11 cellular contexts compared by ENCODE assay signal in the genomic region with DNA sequence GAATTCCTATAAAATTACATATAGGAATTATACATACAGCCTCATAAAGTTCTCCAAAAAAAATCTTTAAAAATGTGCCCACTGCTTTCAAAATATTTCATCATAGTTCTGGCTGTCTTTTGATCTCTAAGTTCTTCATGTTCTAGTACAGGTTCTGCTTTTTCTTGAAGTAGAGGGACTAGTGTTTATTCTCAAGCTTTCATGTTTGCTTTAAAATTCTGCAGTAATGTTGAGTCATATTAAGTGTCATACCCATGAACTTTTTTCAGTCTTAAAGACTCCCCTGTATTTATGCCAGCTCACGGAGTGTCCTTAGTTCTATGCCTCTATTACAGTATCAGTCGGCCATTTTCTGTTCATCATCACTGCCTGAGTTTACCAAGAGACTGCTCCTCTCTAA. TPM values are rescaled to one million over a fixed set of nuclear protein-coding genes. Genes with fewer than 3 reads are reported as not detected.
DNase-seq lines count a peak whose midpoint lies in the region; ATAC-seq and TF ChIP-seq lines count a peak whose summit lies in the region.
"Had no signal": no experiment of that assay in that cellular context is flagged by ENCODE, and none has a peak within 500 bp of the region (broad histone marks: within the 10 kb centered on the region; RNA-seq: fewer than 3 reads in every experiment).

No MANE protein-coding gene starts in this region.

- H3K4me1 ChIP-seq in IMR-90 (ENCODE audit: control insufficient read depth, insufficient read depth, low read length) = peaks cover 8% of the 10 kb centered on the region
- peaks cover 4% of the 10 kb centered on the region for H3K4me1 ChIP-seq in stomach smooth muscle (ENCODE audit: control insufficient read depth, insufficient read depth, low read length)
- no peaks in the 10 kb centered on the region for H3K4me1 ChIP-seq in mesendoderm (ENCODE audit: control insufficient read depth, low read depth, low read length)

- WGBS in IMR-90 (ENCODE audit: extremely low coverage in 2 of 2, insufficient read length in 1 of 2), 2 experiments = no CpG with 5 or more reads among the region's 2 CpGs
- no CpG with 5 or more reads among the region's 2 CpGs for WGBS in mesendoderm (ENCODE audit: extremely low coverage, insufficient coverage, low lambda C conversion rate)

- H3K79me2 ChIP-seq in mesendoderm (ENCODE audit: control insufficient read depth, insufficient read depth, low read length) = no peaks in the 10 kb centered on the region

- H2AK5ac ChIP-seq in IMR-90 (ENCODE audit: low read depth, low read length) = no peak overlapping the region
- H2AK5ac ChIP-seq in mesendoderm (ENCODE audit: low read length) = no peak overlapping the region

- CTCF ChIA-PET in IMR-90 (lab: Yijun Ruan, JAX) = no interaction called here

- TF ChIP-seq CTCF in IMR-90 (conservative IDR thresholded peaks at IDR 0.05; ENCODE audit: low read depth, low read length) (no peak), foreskin fibroblast (IDR thresholded peaks at IDR 0.05; ENCODE audit: low read depth, low read length) (no peak), GM13977 (IDR thresholded peaks at IDR 0.05; ENCODE audit: extremely low read depth, insufficient read depth, missing control alignments) (no peak)

- no peak overlapping the region for H2AFZ ChIP-seq in IMR-90 (replicated peaks; ENCODE audit: low read length, poor library complexity)

- H3K36me3 ChIP-seq in IMR-90 (ENCODE audit: control insufficient read depth, insufficient read depth, low read length) = peaks cover 7% of the 10 kb centered on the region; the same call in 1 of the 2 replicates
- H3K36me3 ChIP-seq in stomach smooth muscle (ENCODE audit: control insufficient read depth in 2 of 2, insufficient read depth in 2 of 2, low read length in 2 of 2) = peaks cover 10 to 16% of the 10 kb centered on the region in 2 donors
- no peaks in the 10 kb centered on the region for H3K36me3 ChIP-seq in mesendoderm (ENCODE audit: control insufficient read depth, insufficient read depth, low read length)

- H3K56ac ChIP-seq in IMR-90 (ENCODE audit: extremely low read depth, insufficient read depth, low read length) (no peak overlapping the region), mesendoderm (ENCODE audit: low read length) (no peak overlapping the region)

- in situ Hi-C loops in IMR-90 (cut with MboI; ENCODE audit: low sequenced_read_pairs) (no loop called here), GM13977 (cut with MboI; ENCODE audit: low pct_unique_long_range_greater_than_20kb, low sequenced_read_pairs, unreplicated experiment) (loop anchor here (10.0 kb wide), 1 partner anchor 70 kb away; no protein-coding TSS in a partner anchor)

- TF ChIP-seq RAD21 in IMR-90 (IDR thresholded peaks at IDR 0.05; ENCODE audit: low read length) = no peak

- H3K9me3 ChIP-seq in IMR-90 (ENCODE audit: control insufficient read depth, insufficient read depth, low read length) (no peaks in the 10 kb centered on the region), stomach smooth muscle (ENCODE audit: control insufficient read depth in 2 of 2, low read length in 2 of 2) (no peaks in the 10 kb centered on the region)

- H3K18ac ChIP-seq in IMR-90 (ENCODE audit: low read depth, low read length) (no peak overlapping the region), mesendoderm (ENCODE audit: low read length) (no peak overlapping the region)

- H4K91ac ChIP-seq in IMR-90 (ENCODE audit: insufficient read depth, low read depth, low read length) = no peak overlapping the region

- no peak overlapping the region for H3K14ac ChIP-seq in IMR-90 (replicated peaks; ENCODE audit: low read depth, low read length)

- H4K20me1 ChIP-seq in IMR-90 (ENCODE audit: insufficient read depth, low read length) = no peaks in the 10 kb centered on the region

- intact Hi-C loops in IMR-90 (cut with micrococcal nuclease) = no loop called here

- H2BK15ac ChIP-seq in IMR-90 (ENCODE audit: low read depth, low read length) (no peak overlapping the region), mesendoderm (replicated peaks; ENCODE audit: low read depth) (no peak overlapping the region)

- H3K79me1 ChIP-seq in IMR-90 (ENCODE audit: low read depth in 1 of 2, low read length in 2 of 2) (no peaks in the 10 kb centered on the region), mesendoderm (ENCODE audit: low read length) (no peaks in the 10 kb centered on the region)

- H3K4me3 ChIP-seq in IMR-90 (ENCODE audit: insufficient read depth, low read depth, low read length) (no peak overlapping the region), foreskin fibroblast (ENCODE audit: low read depth in 1 of 2, low read length in 2 of 2) (no peak overlapping the region), stomach smooth muscle (ENCODE audit: low read length in 2 of 2) (no peak overlapping the region), mesendoderm (ENCODE audit: low read length) (no peak overlapping the region)

- no peak overlapping the region for H2BK120ac ChIP-seq in IMR-90 (ENCODE audit: low read depth, low read length)
- H2BK120ac ChIP-seq in mesendoderm (ENCODE audit: low read depth, low read length) = no peak overlapping the region

- H2BK5ac ChIP-seq in IMR-90 (ENCODE audit: low read depth, low read length, poor library complexity, severe bottlenecking) (no peak overlapping the region), mesendoderm (ENCODE audit: low read length) (no peak overlapping the region)

- dilution Hi-C loops in IMR-90 (cut with HindIII; ENCODE audit: low sequenced_read_pairs, unreplicated experiment) = no loop called here

- DNase-seq in IMR-90 = peak; percentile 78
- DNase-seq in SKM-1 treated with dmso at 0.1 percent for 144 hours (lab: John Stamatoyannopoulos, UW; ENCODE audit: unreplicated experiment) = peak; percentile 50
- DNase-seq in foreskin fibroblast = peak; percentile 34 to 59
- no peak for DNase-seq in anterior cingulate cortex (lab: John Stamatoyannopoulos, UW)
- DNase-seq in NCI-H2227 treated with DMSO at 0.1 percent for 48 hours (lab: John Stamatoyannopoulos, UW) = no peak
- no peak for DNase-seq in GM13977 (ENCODE audit: low spot score)
- no peak for DNase-seq in mesendoderm
- DNase-seq: activated CD4-positive, alpha-beta memory T cell treated with anti-CD3 and anti-CD28 coated beads for 36 hours; H9; NCI-H187 had no signal

- H4K8ac ChIP-seq in IMR-90 (ENCODE audit: low read depth in 2 of 2, low read length in 2 of 2) (no peak overlapping the region), mesendoderm (ENCODE audit: low read depth, low read length) (no peak overlapping the region)

- H3K4me2 ChIP-seq in IMR-90 (ENCODE audit: low read depth, low read length) = no peak overlapping the region
- H3K4me2 ChIP-seq in mesendoderm (ENCODE audit: low read length) = no peak overlapping the region

- peaks cover 3% of the 10 kb centered on the region for H3K9me1 ChIP-seq in IMR-90 (ENCODE audit: insufficient read depth, low read length)

- H2AK9ac ChIP-seq in IMR-90 (replicated peaks; ENCODE audit: low read depth, low read length, poor library complexity) = no peak overlapping the region

- H3K23ac ChIP-seq in IMR-90 (ENCODE audit: low read depth, low read length) = no peak overlapping the region
- H3K23ac ChIP-seq in mesendoderm (ENCODE audit: low read length) = no peak overlapping the region

- H3K9ac ChIP-seq in IMR-90 (ENCODE audit: low read depth, low read length) (no peak overlapping the region), stomach smooth muscle (ENCODE audit: low read length in 2 of 2) (no peak overlapping the region), mesendoderm (ENCODE audit: low read length) (no peak overlapping the region)

- H3K27ac ChIP-seq in IMR-90 (ENCODE audit: insufficient read depth, low read length) (no peak overlapping the region), stomach smooth muscle (ENCODE audit: low read length) (peak overlapping the region; percentile 26), mesendoderm (ENCODE audit: low read depth, low read length) (no peak overlapping the region)

- H4K5ac ChIP-seq in IMR-90 (ENCODE audit: low read depth, low read length) (no peak overlapping the region), mesendoderm (ENCODE audit: low read length) (no peak overlapping the region)

- POLR2A ChIA-PET in IMR-90 (lab: Charles Lee; ENCODE audit: unreplicated experiment) = no interaction called here

- no peak for TF ChIP-seq POLR2A in IMR-90 (IDR thresholded peaks at IDR 0.05; ENCODE audit: low read depth, low read length)

- H3K4ac ChIP-seq in IMR-90 (ENCODE audit: low read depth, low read length) (no peak overlapping the region), mesendoderm (ENCODE audit: low read depth, low read length) (no peak overlapping the region)

- BruUV-seq in IMR-90 (replicated peaks; lab: Mats Ljungman, UMichigan) = no TSS peak

- H3K27me3 ChIP-seq in IMR-90 (ENCODE audit: control insufficient read depth, insufficient read depth, low read length) = no peaks in the 10 kb centered on the region
- H3K27me3 ChIP-seq in stomach smooth muscle (ENCODE audit: control insufficient read depth in 1 of 2, insufficient read depth in 2 of 2, low read length in 2 of 2) = no peaks in the 10 kb centered on the region
- no peaks in the 10 kb centered on the region for H3K27me3 ChIP-seq in mesendoderm (ENCODE audit: insufficient read depth, low read length, poor library complexity)

- ATAC-seq in IMR-90 (ENCODE audit: low read depth) = peak; percentile 76

- no peak overlapping the region for H2BK20ac ChIP-seq in IMR-90 (ENCODE audit: low read depth, low read length)

TF ChIP-seq in IMR-90, 13 proteins besides CTCF, POLR2A, EP300 and RAD21:
- TF ChIP-seq RFX5 (IDR thresholded peaks at IDR 0.05; ENCODE audit: low read depth, low read length) (no peak), NFE2L2 (IDR thresholded peaks at IDR 0.05; ENCODE audit: low read depth, low read length) (no peak), SMC3 (IDR thresholded peaks at IDR 0.05; ENCODE audit: low read depth, low read length) (no peak), CEBPB (IDR thresholded peaks at IDR 0.05; ENCODE audit: low read depth, low read length) (peak; percentile 51; the same call in 1 of the 2 replicates), FOS (IDR thresholded peaks at IDR 0.05; ENCODE audit: low read depth, low read length) (peak; percentile 15; the same call in 1 of the 2 replicates)
- TF ChIP-seq, protein P1, sequence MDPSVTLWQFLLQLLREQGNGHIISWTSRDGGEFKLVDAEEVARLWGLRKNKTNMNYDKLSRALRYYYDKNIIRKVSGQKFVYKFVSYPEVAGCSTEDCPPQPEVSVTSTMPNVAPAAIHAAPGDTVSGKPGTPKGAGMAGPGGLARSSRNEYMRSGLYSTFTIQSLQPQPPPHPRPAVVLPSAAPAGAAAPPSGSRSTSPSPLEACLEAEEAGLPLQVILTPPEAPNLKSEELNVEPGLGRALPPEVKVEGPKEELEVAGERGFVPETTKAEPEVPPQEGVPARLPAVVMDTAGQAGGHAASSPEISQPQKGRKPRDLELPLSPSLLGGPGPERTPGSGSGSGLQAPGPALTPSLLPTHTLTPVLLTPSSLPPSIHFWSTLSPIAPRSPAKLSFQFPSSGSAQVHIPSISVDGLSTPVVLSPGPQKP (IDR thresholded peaks at IDR 0.05; ENCODE audit: borderline replicate concordance, low read depth, low read length) = no peak

RNA-seq across cellular contexts. Expression of a gene that starts 54.8 kb away (rescaled TPM):
- under 0.01 TPM in 1 of 2 replicates, not detected in the other for total RNA-seq in IMR-90 (2012; rRNA removed)
- polyA plus RNA-seq in IMR-90 (2012; rRNA removed) = not detected in 2 replicates
- not detected in 2 replicates for polyA plus RNA-seq in IMR-90 (2012; cell fraction: cytosol; rRNA removed)
- not detected in 2 replicates for polyA plus RNA-seq in IMR-90 (2012; cell fraction: nucleus; rRNA removed; ENCODE audit: low replicate concordance)
- 1.2 TPM for polyA plus RNA-seq in mesendoderm (2013, experiment 1 of 2)
- 1.1 TPM for polyA plus RNA-seq in mesendoderm (2013, experiment 2 of 2)

Comparison
In these comparisons a context has a peak if more than half of its experiments do, and no peak if none do; other contexts are left out.
1. DNase-seq: peak in IMR-90 (single experiment), SKM-1 treated with dmso at 0.1 percent for 144 hours (single experiment) and foreskin fibroblast (2 of 2); none in anterior cingulate cortex (0 of 58), NCI-H2227 treated with DMSO at 0.1 percent for 48 hours (single experiment), GM13977 (single experiment) and mesendoderm (single experiment).